Comparison of ENCODE assay signal across 7 cellular contexts in genomic region chr1:210360852-210361477, GRCh38. TPM values are rescaled to one million over a fixed set of nuclear protein-coding genes. Genes with fewer than 3 reads are reported as not detected.
A peak's percentile ranks its signal among the peaks of the same experiment; 100 is the strongest.
DNase-seq lines count a peak whose midpoint lies in the region; ATAC-seq lines count a peak whose summit lies in the region.

No MANE protein-coding gene starts in this region.

- H3K9me3 ChIP-seq in HAP-1 (no peaks in the 10 kb centered on the region), NT2/D1 (ENCODE audit: insufficient read depth, low read length) (no peaks in the 10 kb centered on the region)

- in situ Hi-C loops in HAP-1 (cut with MboI; ENCODE audit: low sequenced_read_pairs) = no loop called here

- DNase-seq in GM03348 (ENCODE audit: low spot score) = peak; percentile 80
- peak; percentile 16 to 76 for DNase-seq in HAP-1 (ENCODE audit: low spot score in 2 of 2)
- DNase-seq in NT2/D1 (ENCODE audit: low read depth, low spot score) = peak; percentile 47
- DNase-seq in effector memory CD8-positive, alpha-beta T cell = no peak
- peak; percentile 19 for DNase-seq in mucosa of gallbladder (ENCODE audit: low spot score)
- no peak for DNase-seq in activated CD4-positive, alpha-beta memory T cell treated with anti-CD3 and anti-CD28 coated beads, Interleukin-2, amount 10 ng/mL, durations not matched to agents 7 days and 5 days

- no peak overlapping the region for H3K9ac ChIP-seq in NT2/D1 (ENCODE audit: insufficient read length, low read depth)

- H3K36me3 ChIP-seq in HAP-1 (replicated peaks) (no peaks in the 10 kb centered on the region), NT2/D1 (ENCODE audit: insufficient read depth, insufficient read length, low read length) (no peaks in the 10 kb centered on the region)

- POLR2A ChIA-PET in activated CD4-positive, alpha-beta memory T cell treated with anti-CD3 and anti-CD28 coated beads, Interleukin-2, amount 10 ng/mL, durations not matched to agents 7 days and 5 days (lab: Charles Lee) = interaction anchor here (3.5 kb wide), 1 partner anchor 13 kb away, joined by 20 read pairs; no protein-coding TSS in a partner anchor

- H3K27ac Mint-ChIP-seq in effector memory CD8-positive, alpha-beta T cell = no peak overlapping the region
- no peak overlapping the region for H3K27ac Mint-ChIP-seq in activated CD4-positive, alpha-beta memory T cell treated with anti-CD3 and anti-CD28 coated beads, Interleukin-2, amount 10 ng/mL, durations not matched to agents 7 days and 5 days

- no peak overlapping the region for H3K4me3 Mint-ChIP-seq in effector memory CD8-positive, alpha-beta T cell
- H3K4me3 Mint-ChIP-seq in activated CD4-positive, alpha-beta memory T cell treated with anti-CD3 and anti-CD28 coated beads, Interleukin-2, amount 10 ng/mL, durations not matched to agents 7 days and 5 days = no peak overlapping the region

- H3K36me3 Mint-ChIP-seq in effector memory CD8-positive, alpha-beta T cell (ENCODE audit: insufficient read depth) = peaks cover 3% of the 10 kb centered on the region
- no peaks in the 10 kb centered on the region for H3K36me3 Mint-ChIP-seq in activated CD4-positive, alpha-beta memory T cell treated with anti-CD3 and anti-CD28 coated beads, Interleukin-2, amount 10 ng/mL, durations not matched to agents 7 days and 5 days (ENCODE audit: low read depth)

- CTCF ChIA-PET in activated CD4-positive, alpha-beta memory T cell treated with anti-CD3 and anti-CD28 coated beads, Interleukin-2, amount 10 ng/mL, durations not matched to agents 7 days and 5 days (lab: Charles Lee) = interaction anchor here (0.7 to 3.5 kb wide), 10 partner anchors 10 to 225 kb away, joined by 3 to 26 read pairs (median 6); no protein-coding TSS in a partner anchor

- H3K4me3 ChIP-seq in HAP-1 (no peak overlapping the region), NT2/D1 (ENCODE audit: insufficient read length, low read depth) (no peak overlapping the region)

- no peaks in the 10 kb centered on the region for H3K27me3 Mint-ChIP-seq in effector memory CD8-positive, alpha-beta T cell
- H3K27me3 Mint-ChIP-seq in activated CD4-positive, alpha-beta memory T cell treated with anti-CD3 and anti-CD28 coated beads, Interleukin-2, amount 10 ng/mL, durations not matched to agents 7 days and 5 days = peaks cover 9% of the 10 kb centered on the region

- H3K4me1 Mint-ChIP-seq in effector memory CD8-positive, alpha-beta T cell (ENCODE audit: low read depth in 2 of 2) = no peaks in the 10 kb centered on the region
- peaks cover 2% of the 10 kb centered on the region for H3K4me1 Mint-ChIP-seq in activated CD4-positive, alpha-beta memory T cell treated with anti-CD3 and anti-CD28 coated beads, Interleukin-2, amount 10 ng/mL, durations not matched to agents 7 days and 5 days

- H3K4me1 ChIP-seq in HAP-1 (peaks cover 6% of the 10 kb centered on the region; the same call in 1 of the 2 replicates), NT2/D1 (ENCODE audit: insufficient read depth, insufficient read length) (peaks cover 2% of the 10 kb centered on the region)

- H3K9me3 Mint-ChIP-seq in effector memory CD8-positive, alpha-beta T cell = no peaks in the 10 kb centered on the region
- no peaks in the 10 kb centered on the region for H3K9me3 Mint-ChIP-seq in activated CD4-positive, alpha-beta memory T cell treated with anti-CD3 and anti-CD28 coated beads, Interleukin-2, amount 10 ng/mL, durations not matched to agents 7 days and 5 days

- H3K27me3 ChIP-seq in HAP-1 (ENCODE audit: low read depth) = no peaks in the 10 kb centered on the region
- H3K27me3 ChIP-seq in NT2/D1 (ENCODE audit: insufficient read depth, insufficient read length) = no peaks in the 10 kb centered on the region

- peak; percentile 58 for ATAC-seq in effector memory CD8-positive, alpha-beta T cell (replicated peaks)
- no peak for ATAC-seq in HG03571 (IDR thresholded peaks at IDR 0.05; ENCODE audit: unreplicated experiment)

RNA-seq across cellular contexts. Expression of gene HHAT, which starts 32.3 kb away (rescaled TPM):
- 14.4 TPM for total RNA-seq in mucosa of gallbladder
- 1 to 10 TPM in 1 of 2 experiments, under 1 TPM in 1; 0.76 to 1.3 TPM for total RNA-seq in activated CD4-positive, alpha-beta memory T cell treated with anti-CD3 and anti-CD28 coated beads, Interleukin-2, amount 10 ng/mL, durations not matched to agents 7 days and 5 days

Comparison
In these comparisons a context has a peak if more than half of its experiments do, and no peak if none do; other contexts are left out.
1. DNase-seq: peak in GM03348 (single experiment), HAP-1 (2 of 2), NT2/D1 (single experiment) and mucosa of gallbladder (single experiment); none in effector memory CD8-positive, alpha-beta T cell (0 of 3) and activated CD4-positive, alpha-beta memory T cell treated with anti-CD3 and anti-CD28 coated beads, Interleukin-2, amount 10 ng/mL, durations not matched to agents 7 days and 5 days (single experiment).